Comparison of ENCODE assay signal across 8 cellular contexts in the genomic region with DNA sequence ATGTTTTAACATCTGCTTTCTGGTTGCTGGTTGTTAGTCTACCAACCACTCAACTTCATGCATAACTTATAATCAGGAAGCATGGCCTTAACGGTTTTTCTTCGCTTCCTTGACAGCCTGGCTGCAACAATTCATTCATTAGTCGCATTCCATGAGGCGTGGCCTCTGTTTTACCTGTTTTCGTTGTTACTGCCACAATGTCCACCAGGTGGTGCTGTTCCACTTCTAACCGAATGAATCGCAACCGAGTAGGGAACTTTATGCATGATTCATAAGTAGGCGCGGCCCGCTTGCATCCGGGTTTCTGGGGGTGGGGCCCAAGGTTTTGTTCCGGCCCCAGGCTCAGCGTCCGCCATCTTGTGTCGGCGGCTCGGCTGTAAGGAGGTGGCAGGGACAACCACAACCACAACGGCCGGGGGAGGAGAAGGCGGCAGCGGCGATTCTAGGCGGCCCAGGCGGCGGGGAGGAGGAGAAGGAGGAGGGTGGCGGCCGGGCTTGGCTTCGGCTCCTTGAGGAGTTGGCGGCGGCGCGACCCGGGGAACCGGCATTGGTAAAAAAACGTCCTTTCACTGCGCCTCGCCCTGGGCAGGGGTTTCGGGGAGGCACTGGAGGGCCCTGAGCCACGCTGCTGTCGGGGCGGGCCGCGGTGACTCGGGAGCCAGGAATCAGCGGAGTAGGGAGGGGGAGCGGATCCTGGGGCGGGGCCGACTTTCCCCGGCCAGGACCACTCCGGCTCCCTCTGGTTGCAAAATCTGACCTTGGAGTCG. TPM values are rescaled to one million over a fixed set of nuclear protein-coding genes. Genes with fewer than 3 reads are reported as not detected.
DNase-seq lines count a peak whose midpoint lies in the region; ATAC-seq and TF ChIP-seq lines count a peak whose summit lies in the region.

TSS of gene UBA1 (plus strand) at position 355 of the 767 bp plus-strand sequence. CDS start 4,974 bp downstream, outside the sequence.

- H3K27me3 ChIP-seq in adipocyte (replicated peaks; ENCODE audit: control insufficient read depth, insufficient read depth, low read length): peaks cover 7% of the 10 kb centered on the region

- H3K4me3 ChIP-seq in adipocyte (ENCODE audit: low read length): peak within 1 kb of the TSS; percentile 86

- H3K4me1 Mint-ChIP-seq in type B pancreatic cell (ENCODE audit: unreplicated experiment): peaks cover 52% of the 10 kb centered on the region

- H3K4me3 Mint-ChIP-seq in type B pancreatic cell: peak within 1 kb of the TSS; percentile 100

- peak; percentile 69 for ATAC-seq in HG02798 (IDR thresholded peaks at IDR 0.05; ENCODE audit: poor library complexity, unreplicated experiment)
- peak; percentile 94 for ATAC-seq in Right ventricle myocardium superior (ENCODE audit: poor library complexity)

- peaks cover 46% of the 10 kb centered on the region for H3K4me1 ChIP-seq in adipocyte (ENCODE audit: control insufficient read depth, insufficient read depth, low read length)

- intact Hi-C loops in Right ventricle myocardium superior (cut with DNase I): loop anchor here (5.0 to 10.0 kb wide), 2 partner anchors 191 to 329 kb away; no protein-coding TSS in a partner anchor

- H3K36me3 Mint-ChIP-seq in type B pancreatic cell: peaks cover 31% of the 10 kb centered on the region

- peaks cover 10% of the 10 kb centered on the region for H3K36me3 ChIP-seq in adipocyte (ENCODE audit: control insufficient read depth, insufficient read depth, low read length, severe bottlenecking)

- DNase-seq in NCI-H1436 (lab: John Stamatoyannopoulos, UW) (peak; percentile 89), T follicular helper cell (ENCODE audit: low read depth) (peak; percentile 97), adipocyte (ENCODE audit: low read depth) (peak; percentile 99), Right ventricle myocardium superior (peak; percentile 94), pons (ENCODE audit: low spot score) (peak; percentile 96), type B pancreatic cell (ENCODE audit: extremely low spot score, unreplicated experiment) (peak; percentile 97)

- H3K9me3 Mint-ChIP-seq in type B pancreatic cell: no peaks in the 10 kb centered on the region

- peak within 1 kb of the TSS; percentile 97 for H3K9ac ChIP-seq in adipocyte (ENCODE audit: low read length)

- TF ChIP-seq CTCF in GM12873 (IDR thresholded peaks at IDR 0.05; ENCODE audit: insufficient read depth, low read depth, low read length, missing control alignments) (peak; percentile 74), type B pancreatic cell (conservative IDR thresholded peaks at IDR 0.05) (peak; percentile 97)

- H3K9me3 ChIP-seq in adipocyte (ENCODE audit: control insufficient read depth, low read length): no peaks in the 10 kb centered on the region

- peak within 1 kb of the TSS; percentile 99 for H3K27ac Mint-ChIP-seq in type B pancreatic cell

- no peaks in the 10 kb centered on the region for H3K27me3 Mint-ChIP-seq in type B pancreatic cell

RNA-seq across cellular contexts. Expression of gene UBA1, which starts in this region (rescaled TPM):
- total RNA-seq in Right ventricle myocardium superior (89.8 TPM), type B pancreatic cell (ENCODE audit: low replicate concordance) (314 and 384 TPM in 2 replicates)

Comparison
In these comparisons a context has a peak if more than half of its experiments do, and no peak if none do; other contexts are left out.
1. Peak in every context shown above with its lines: DNase-seq, ATAC-seq and H3K4me3 ChIP-seq.